13 cellular contexts compared by ENCODE assay signal in genomic region chr1:78229344-78229743, GRCh38.
A peak's percentile ranks its signal among the peaks of the same experiment; 100 is the strongest.
DNase-seq lines count a peak whose midpoint lies in the region; ATAC-seq and TF ChIP-seq lines count a peak whose summit lies in the region.
"Had no signal": no experiment of that assay in that cellular context is flagged by ENCODE, and none has a peak within 500 bp of the region (broad histone marks: within the 10 kb centered on the region; RNA-seq: fewer than 3 reads in every experiment).

No MANE protein-coding gene starts in this region.

- no peaks in the 10 kb centered on the region for H3K36me3 ChIP-seq in RWPE2 (ENCODE audit: low read depth)
- no peaks in the 10 kb centered on the region for H3K36me3 ChIP-seq in effector memory CD4-positive, alpha-beta T cell (ENCODE audit: control insufficient read depth, insufficient read depth, low read length)

- H3K4me1 ChIP-seq in RWPE2 (ENCODE audit: insufficient read depth, poor library complexity, severe bottlenecking) = peaks cover 14% of the 10 kb centered on the region
- no peaks in the 10 kb centered on the region for H3K4me1 ChIP-seq in effector memory CD4-positive, alpha-beta T cell (ENCODE audit: control insufficient read depth, insufficient read depth, low read length, poor library complexity, severe bottlenecking)

- H3K36me3 Mint-ChIP-seq in effector memory CD8-positive, alpha-beta T cell (ENCODE audit: insufficient read depth) = no peaks in the 10 kb centered on the region

- no peaks in the 10 kb centered on the region for H3K27me3 ChIP-seq in RWPE2 (ENCODE audit: insufficient read depth, poor library complexity, severe bottlenecking)
- H3K27me3 ChIP-seq in effector memory CD4-positive, alpha-beta T cell (replicated peaks; ENCODE audit: control insufficient read depth, insufficient read depth, low read length, poor library complexity, severe bottlenecking) = no peaks in the 10 kb centered on the region

- H3K9me3 Mint-ChIP-seq in effector memory CD8-positive, alpha-beta T cell = peaks cover 0 to 1% of the 10 kb centered on the region in 2 donors

- H3K27ac ChIP-seq in RWPE2 (ENCODE audit: poor library complexity, severe bottlenecking) (peak overlapping the region; percentile 63), substantia nigra (ENCODE audit: low read depth, low read length, poor library complexity, severe bottlenecking) (no peak overlapping the region)
- no peak overlapping the region for H3K27ac ChIP-seq in effector memory CD4-positive, alpha-beta T cell (ENCODE audit: insufficient read depth, low read length, poor library complexity, severe bottlenecking)

- DNase-seq in GM03348 (ENCODE audit: low spot score) (peak; percentile 71), RWPE2 (ENCODE audit: low spot score) (no peak), fibroblast of the aortic adventitia (ENCODE audit: low read depth) (peak; percentile 95), sciatic nerve (ENCODE audit: low spot score) (no peak), inferior parietal cortex (ENCODE audit: extremely low spot score) (no peak), substantia nigra (lab: John Stamatoyannopoulos, UW) (no peak)
- DNase-seq in effector memory CD4-positive, alpha-beta T cell = no peak
- no peak for DNase-seq in effector memory CD8-positive, alpha-beta T cell
- DNase-seq: activated B cell treated with CpG ODN at 0.5 μM for 24 hours, amygdala, H7, NCI-H1417 treated with DMSO at 0.1 percent for 48 hours, NCI-H748 treated with DMSO at 0.1 percent for 48 hours had no signal

- H3K4me1 Mint-ChIP-seq in effector memory CD8-positive, alpha-beta T cell (ENCODE audit: low read depth in 2 of 2) = no peaks in the 10 kb centered on the region
- H3K4me1 Mint-ChIP-seq: activated B cell treated with CpG ODN at 0.5 μM for 24 hours had no signal

- intact Hi-C loops in sciatic nerve (cut with DNase I) = no loop called here

- H3K27me3 Mint-ChIP-seq in effector memory CD8-positive, alpha-beta T cell = peaks cover 0 to 28% of the 10 kb centered on the region in 2 donors

- H3K4me3 Mint-ChIP-seq in effector memory CD8-positive, alpha-beta T cell = no peak overlapping the region
- H3K4me3 Mint-ChIP-seq: activated B cell treated with CpG ODN at 0.5 μM for 24 hours had no signal

- ATAC-seq in RWPE2 (ENCODE audit: low read depth) (peak; percentile 100), sciatic nerve (peak; percentile 88)
- ATAC-seq in effector memory CD8-positive, alpha-beta T cell (replicated peaks) = no peak

- no peak overlapping the region for H3K27ac Mint-ChIP-seq in effector memory CD8-positive, alpha-beta T cell
- H3K27ac Mint-ChIP-seq: activated B cell treated with CpG ODN at 0.5 μM for 24 hours had no signal

- no peaks in the 10 kb centered on the region for H3K9me3 ChIP-seq in RWPE2 (ENCODE audit: severe bottlenecking)
- no peaks in the 10 kb centered on the region for H3K9me3 ChIP-seq in effector memory CD4-positive, alpha-beta T cell (ENCODE audit: control insufficient read depth, low read length)

- no peak overlapping the region for H3K4me3 ChIP-seq in RWPE2 (ENCODE audit: severe bottlenecking)
- H3K4me3 ChIP-seq in fibroblast of the aortic adventitia (ENCODE audit: low read depth, low read length) = no peak overlapping the region
- no peak overlapping the region for H3K4me3 ChIP-seq in effector memory CD4-positive, alpha-beta T cell (ENCODE audit: insufficient read depth, low read depth, low read length, poor library complexity, severe bottlenecking)

- TF ChIP-seq CTCF in RWPE2 (IDR thresholded peaks at IDR 0.05; ENCODE audit: poor library complexity, severe bottlenecking) (no peak), fibroblast of the aortic adventitia (IDR thresholded peaks at IDR 0.05; ENCODE audit: insufficient read depth, low read length) (no peak)

Comparison
In these comparisons a context has a peak if more than half of its experiments do, and no peak if none do; other contexts are left out.
1. DNase-seq: peak in GM03348 (single experiment) and fibroblast of the aortic adventitia (single experiment); none in RWPE2 (single experiment), sciatic nerve (single experiment), inferior parietal cortex (single experiment), effector memory CD4-positive, alpha-beta T cell (0 of 3), effector memory CD8-positive, alpha-beta T cell (0 of 3) and substantia nigra (0 of 49).